In the genomic region with DNA sequence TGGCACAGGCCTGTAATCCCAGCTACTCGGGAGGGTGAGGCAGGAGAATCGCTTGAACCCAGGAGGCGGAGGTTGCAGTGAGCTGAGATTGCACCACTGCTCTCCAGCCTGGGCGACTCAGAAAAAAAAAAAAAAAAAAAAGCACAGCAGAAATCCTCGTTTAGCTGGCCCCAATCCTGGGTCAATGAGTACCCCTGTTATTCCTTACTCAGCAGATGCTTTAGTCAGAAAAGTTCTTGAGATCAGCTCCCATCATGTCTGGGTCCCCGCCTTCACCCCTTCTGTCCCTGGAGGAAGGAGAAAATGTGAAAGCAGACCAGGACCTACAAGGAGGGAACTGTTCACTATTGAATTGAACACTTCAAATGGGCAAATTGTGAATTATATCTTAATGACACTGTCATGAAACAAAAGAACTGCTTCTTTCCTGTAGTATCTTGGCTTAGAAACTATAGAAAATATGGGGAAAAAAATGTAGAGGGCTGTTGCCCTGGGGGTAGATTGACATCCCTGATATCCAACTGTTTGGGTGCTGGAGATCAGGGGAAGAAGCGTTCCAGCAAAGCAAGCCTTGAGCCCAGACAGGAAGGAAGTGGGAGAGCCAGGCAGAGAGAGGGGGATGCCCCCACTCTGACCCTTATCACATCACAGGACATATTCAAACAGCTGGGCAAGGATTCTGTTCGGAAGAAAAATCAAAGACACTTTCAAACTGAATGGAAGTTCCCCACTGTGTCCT, we compare ENCODE assay signal across 14 cellular contexts. TPM values are rescaled to one million over a fixed set of nuclear protein-coding genes. Genes with fewer than 3 reads are reported as not detected.
DNase-seq lines count a peak whose midpoint lies in the region; ATAC-seq, FAIRE-seq and TF ChIP-seq lines count a peak whose summit lies in the region.
"Had no signal": no experiment of that assay in that cellular context is flagged by ENCODE, and none has a peak within 500 bp of the region (broad histone marks: within the 10 kb centered on the region; RNA-seq: fewer than 3 reads in every experiment).

No MANE protein-coding gene starts in this region.

- H3K27me3 ChIP-seq in astrocyte (ENCODE audit: insufficient read depth, low read length) = no peaks in the 10 kb centered on the region
- H3K27me3 ChIP-seq in Karpas-422 (ENCODE audit: low read length) = no peaks in the 10 kb centered on the region
- H3K27me3 ChIP-seq: MG63, suprapubic skin had no signal

- H3K4me1 Mint-ChIP-seq in astrocyte (ENCODE audit: low read depth, unreplicated experiment) = peaks cover 10% of the 10 kb centered on the region

- H3K79me2 ChIP-seq in astrocyte (ENCODE audit: insufficient read depth, low read length) (no peaks in the 10 kb centered on the region), Karpas-422 (ENCODE audit: low read length) (no peaks in the 10 kb centered on the region)

- H3K4me3 ChIP-seq in astrocyte (ENCODE audit: insufficient read depth, low read depth, low read length) (no peak overlapping the region), Karpas-422 (ENCODE audit: low read length) (no peak overlapping the region)
- H3K4me3 ChIP-seq: MG63, suprapubic skin had no signal

- H3K4me3 Mint-ChIP-seq in astrocyte (ENCODE audit: unreplicated experiment) = peak overlapping the region; percentile 21
- H3K4me3 Mint-ChIP-seq: activated T-helper 17 cell treated with anti-CD3 and anti-CD28 coated beads, Interleukin-2, amount 50 U/mL, for 72 hours; memory B cell had no signal

- H3K9ac ChIP-seq in astrocyte (ENCODE audit: low read length) = no peak overlapping the region
- H3K9ac ChIP-seq in Karpas-422 (ENCODE audit: low read length) = no peak overlapping the region

- H3K9me3 ChIP-seq in astrocyte (ENCODE audit: insufficient read depth, low read depth, low read length) (no peaks in the 10 kb centered on the region), Karpas-422 (ENCODE audit: low read length) (no peaks in the 10 kb centered on the region)
- H3K9me3 ChIP-seq: MG63, suprapubic skin had no signal

- H3K27me3 Mint-ChIP-seq in astrocyte (ENCODE audit: low read depth, unreplicated experiment) = no peaks in the 10 kb centered on the region

- no peak for FAIRE-seq in astrocyte (lab: Jason Lieb, UNC)

- H3K9me2 ChIP-seq in Karpas-422 (replicated peaks; ENCODE audit: insufficient read depth, low read length) = no peaks in the 10 kb centered on the region

- H3K4me1 ChIP-seq in astrocyte (ENCODE audit: insufficient read depth, low read length) (no peaks in the 10 kb centered on the region), Karpas-422 (ENCODE audit: low read length) (peaks cover 3% of the 10 kb centered on the region)
- H3K4me1 ChIP-seq: suprapubic skin had no signal

- H2AFZ ChIP-seq in astrocyte (ENCODE audit: low read depth, low read length) (no peak overlapping the region), Karpas-422 (ENCODE audit: low read length) (no peak overlapping the region)

- ATAC-seq in GM18870 (IDR thresholded peaks at IDR 0.05; ENCODE audit: unreplicated experiment) = peak; percentile 45
- peak; percentile 52 for ATAC-seq in HG03558 (IDR thresholded peaks at IDR 0.05; ENCODE audit: extremely low read depth, unreplicated experiment)
- ATAC-seq: activated T-helper 17 cell treated with anti-CD3 and anti-CD28 coated beads, Interleukin-2, amount 50 U/mL, for 72 hours had no signal

- no peak overlapping the region for H3K27ac ChIP-seq in astrocyte (ENCODE audit: low read depth, low read length)
- no peak overlapping the region for H3K27ac ChIP-seq in Karpas-422 (ENCODE audit: low read length)
- H3K27ac ChIP-seq: suprapubic skin had no signal

- no peaks in the 10 kb centered on the region for H3K36me3 Mint-ChIP-seq in astrocyte (ENCODE audit: low read depth, unreplicated experiment)
- H3K36me3 Mint-ChIP-seq: memory B cell had no signal

- DNase-seq in astrocyte (ENCODE audit: low read depth) (peak; percentile 12), non-pigmented ciliary epithelial cell (ENCODE audit: low read depth) (peak; percentile 11), Karpas-422 (no peak), NCI-H2029 (lab: John Stamatoyannopoulos, UW) (no peak)
- no peak for DNase-seq in stimulated activated naive CD4-positive, alpha-beta T cell (lab: John Stamatoyannopoulos, UW)
- DNase-seq: activated CD4-positive, CD25-positive, alpha-beta regulatory T cell treated with anti-CD3 and anti-CD28 coated beads, Interleukin-2, amount 50 U/mL, for 72 hours; Calu3; MG63; SIG-M5 had no signal

- no peaks in the 10 kb centered on the region for H4K20me1 ChIP-seq in astrocyte (ENCODE audit: insufficient read depth, low read length)
- H4K20me1 ChIP-seq in Karpas-422 (ENCODE audit: insufficient read depth, low read depth, low read length) = no peaks in the 10 kb centered on the region

- no peaks in the 10 kb centered on the region for H3K9me3 Mint-ChIP-seq in astrocyte (ENCODE audit: unreplicated experiment)
- H3K9me3 Mint-ChIP-seq: activated T-helper 17 cell treated with anti-CD3 and anti-CD28 coated beads, Interleukin-2, amount 50 U/mL, for 72 hours; memory B cell had no signal

- peak overlapping the region; percentile 58 for H3K27ac Mint-ChIP-seq in astrocyte (ENCODE audit: unreplicated experiment)
- H3K27ac Mint-ChIP-seq: activated T-helper 17 cell treated with anti-CD3 and anti-CD28 coated beads, Interleukin-2, amount 50 U/mL, for 72 hours; memory B cell had no signal

- TF ChIP-seq CTCF in astrocyte (IDR thresholded peaks at IDR 0.05; ENCODE audit: insufficient read depth, low read depth, low read length) = no peak

- H3K36me3 ChIP-seq in astrocyte (ENCODE audit: insufficient read depth, low read length) (no peaks in the 10 kb centered on the region), Karpas-422 (ENCODE audit: insufficient read depth, low read length) (no peaks in the 10 kb centered on the region)
- H3K36me3 ChIP-seq: MG63, suprapubic skin had no signal

- peak overlapping the region; percentile 32 for H3K4me2 ChIP-seq in astrocyte (ENCODE audit: low read length)
- H3K4me2 ChIP-seq in Karpas-422 (ENCODE audit: low read depth, low read length, poor library complexity, severe bottlenecking) = no peak overlapping the region

RNA-seq across cellular contexts. Expression of a gene that starts 16.6 kb away (rescaled TPM):
- total RNA-seq in astrocyte = 0.14 and 0.20 TPM in 2 replicates
- not detected in 2 replicates for total RNA-seq in Karpas-422 (2014; rRNA removed; shearing (Covaris generic); ENCODE audit: low replicate concordance)
- total RNA-seq: activated T-helper 17 cell treated with anti-CD3 and anti-CD28 coated beads, Interleukin-2, amount 50 U/mL, for 72 hours had no signal

RNA-seq across cellular contexts. Expression of a gene that starts 58.1 kb away (rescaled TPM):
- total RNA-seq in astrocyte = 69.4 and 70.4 TPM in 2 replicates
- 97.9 and 149 TPM in 2 replicates for total RNA-seq in Karpas-422 (2014; rRNA removed; shearing (Covaris generic); ENCODE audit: low replicate concordance)

Comparison
In these comparisons a context has a peak if more than half of its experiments do, and no peak if none do; other contexts are left out.
1. DNase-seq: peak in astrocyte (single experiment) and non-pigmented ciliary epithelial cell (single experiment); none in Karpas-422 (single experiment), stimulated activated naive CD4-positive, alpha-beta T cell (0 of 6) and NCI-H2029 (single experiment).